ENCODE assay signal across 8 cellular contexts in the genomic region with DNA sequence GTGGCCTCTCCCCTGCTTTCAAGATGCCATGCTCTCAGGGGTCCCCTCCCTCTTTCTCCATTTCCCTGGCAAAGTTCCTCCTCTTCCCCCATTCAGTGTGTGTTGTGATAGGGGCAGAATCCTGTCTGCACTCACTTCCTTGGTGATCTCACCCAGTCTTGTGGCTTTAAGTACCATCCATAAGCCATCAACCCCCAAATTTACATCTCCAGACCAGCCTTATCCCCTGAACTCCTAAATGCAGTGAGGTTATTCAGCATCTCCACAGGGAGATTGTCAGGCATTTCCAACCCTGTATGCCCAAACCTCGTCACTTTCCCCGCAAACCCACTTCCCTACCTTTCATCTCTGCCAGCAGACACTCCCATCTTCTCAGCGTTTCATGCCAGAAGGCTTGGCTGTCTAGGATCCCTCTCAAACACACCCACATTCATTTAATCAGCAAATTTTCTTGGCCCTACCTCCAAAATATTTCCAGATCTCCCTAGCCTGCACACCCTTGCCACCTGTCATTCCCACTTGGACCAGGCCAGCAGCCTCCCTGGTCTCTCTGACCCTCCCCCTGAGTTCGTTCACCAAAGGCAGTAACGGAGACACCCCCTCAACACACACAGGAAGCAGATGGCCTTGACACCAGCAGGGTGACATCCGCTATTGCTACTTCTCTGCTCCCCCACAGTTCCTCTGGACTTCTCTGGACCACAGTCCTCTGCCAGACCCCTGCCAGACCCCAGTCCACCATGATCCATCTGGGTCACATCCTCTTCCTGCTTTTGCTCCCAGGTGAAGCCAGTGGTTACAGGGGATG. TPM values are rescaled to one million over a fixed set of nuclear protein-coding genes. Genes with fewer than 3 reads are reported as not detected.
DNase-seq lines count a peak whose midpoint lies in the region; ATAC-seq, FAIRE-seq and TF ChIP-seq lines count a peak whose summit lies in the region.

A gene with protein sequence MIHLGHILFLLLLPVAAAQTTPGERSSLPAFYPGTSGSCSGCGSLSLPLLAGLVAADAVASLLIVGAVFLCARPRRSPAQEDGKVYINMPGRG (plus strand): TSS at position 676 of the 808 bp plus-strand sequence. CDS start 65 bp downstream, at position 741.

- POLR2A ChIA-PET in naive thymus-derived CD4-positive, alpha-beta T cell (lab: Charles Lee), result interaction anchor here (1.2 to 4.1 kb wide), 7 partner anchors 12 to 92 kb away, joined by 3 to 44 read pairs (median 4); a partner anchor contains a TSS

- peak within 1 kb of the TSS; percentile 72 for H2AFZ ChIP-seq in ACC112 (ENCODE audit: low read length, unreplicated experiment)

- intact Hi-C loops in T-helper 1 cell treated with Interleukin-12 subunit alpha and Interleukin-12 subunit beta and Interleukin-4 antibody, amounts not matched to agents 30 ng/mL and 1 ng/mL, for 36 hours (cut with micrococcal nuclease), result loop anchor here (1.0 to 10.0 kb wide), 2 partner anchors 258 to 687 kb away; no protein-coding TSS in a partner anchor
- intact Hi-C loops in naive thymus-derived CD4-positive, alpha-beta T cell (cut with micrococcal nuclease), result loop anchor here (1.0 to 5.0 kb wide), 3 partner anchors 33 to 690 kb away; a partner anchor contains a TSS

- H3K79me2 ChIP-seq in ACC112 (ENCODE audit: control insufficient read depth, insufficient read depth, low read length, unreplicated experiment), result peaks cover 9% of the 10 kb centered on the region

- no peaks in the 10 kb centered on the region for H3K9me3 ChIP-seq in naive thymus-derived CD4-positive, alpha-beta T cell (ENCODE audit: control insufficient read depth in 2 of 3, low read length in 3 of 3)

- H3K27me3 ChIP-seq in ACC112 (ENCODE audit: insufficient read depth, low read length), result no peaks in the 10 kb centered on the region
- no peaks in the 10 kb centered on the region for H3K27me3 ChIP-seq in naive thymus-derived CD4-positive, alpha-beta T cell (ENCODE audit: control insufficient read depth in 2 of 2, insufficient read depth in 2 of 2, low read length in 2 of 2)

- TF ChIP-seq CTCF in coronary artery (IDR thresholded peaks at IDR 0.05), result no peak
- no peak for TF ChIP-seq CTCF in omental fat pad (IDR thresholded peaks at IDR 0.05)

- peak within 1 kb of the TSS; percentile 92 to 98 (median 97) for H3K27ac Mint-ChIP-seq in naive thymus-derived CD4-positive, alpha-beta T cell

- H3K4me3 Mint-ChIP-seq in naive thymus-derived CD4-positive, alpha-beta T cell, result peak within 1 kb of the TSS; percentile 83 to 100 (median 94)

- peak within 1 kb of the TSS; percentile 64 for H3K4me3 ChIP-seq in ACC112 (ENCODE audit: low read depth, low read length)
- H3K4me3 ChIP-seq in coronary artery, result peak within 1 kb of the TSS; percentile 21
- H3K4me3 ChIP-seq in naive thymus-derived CD4-positive, alpha-beta T cell (ENCODE audit: low read length), result peak within 1 kb of the TSS; percentile 84

- peaks cover 12% of the 10 kb centered on the region for H3K4me1 ChIP-seq in ACC112 (ENCODE audit: control insufficient read depth, insufficient read depth, low read length, unreplicated experiment)
- H3K4me1 ChIP-seq in naive thymus-derived CD4-positive, alpha-beta T cell (ENCODE audit: control insufficient read depth in 2 of 2, insufficient read depth in 2 of 2, low read length in 2 of 2), result peaks cover 38 to 45% of the 10 kb centered on the region in 2 donors

- CTCF ChIA-PET in naive thymus-derived CD4-positive, alpha-beta T cell (lab: Charles Lee), result interaction anchor here (2.2 kb wide), 1 partner anchor 29 kb away, joined by 9 read pairs; no protein-coding TSS in a partner anchor

- H3K27ac ChIP-seq in ACC112 (ENCODE audit: low read depth, low read length), result 0 out of 2 replicates have a peak within 1 kb of the TSS, but pooled peaks have one; percentile 26
- H3K27ac ChIP-seq in coronary artery, result peak within 1 kb of the TSS; percentile 13 to 91
- peak within 1 kb of the TSS; percentile 100 for H3K27ac ChIP-seq in naive thymus-derived CD4-positive, alpha-beta T cell (ENCODE audit: low read depth, low read length)

- ATAC-seq in naive thymus-derived CD4-positive, alpha-beta T cell, result peak; percentile 13
- ATAC-seq in omental fat pad (ENCODE audit: low FRiP score) (no peak), GM21360 (IDR thresholded peaks at IDR 0.05; ENCODE audit: unreplicated experiment) (no peak)

- H3K36me3 ChIP-seq in ACC112 (ENCODE audit: insufficient read depth, low read length), result no peaks in the 10 kb centered on the region
- peaks cover 0 to 13% (median 4%) of the 10 kb centered on the region in 3 experiments for H3K36me3 ChIP-seq in naive thymus-derived CD4-positive, alpha-beta T cell (ENCODE audit: control insufficient read depth in 2 of 3, insufficient read depth in 3 of 3, low read length in 3 of 3)

- peaks cover 35 to 61% (median 49%) of the 10 kb centered on the region in 7 donors for H3K4me1 Mint-ChIP-seq in naive thymus-derived CD4-positive, alpha-beta T cell

- DNase-seq in GM18507 (ENCODE audit: extremely low spot score, insufficient read length, low read depth) (no peak), coronary artery (ENCODE audit: low spot score) (no peak), omental fat pad (ENCODE audit: low spot score) (no peak), retina (no peak)
- DNase-seq in naive thymus-derived CD4-positive, alpha-beta T cell, result peak; percentile 24 to 78 (median 69)

- peaks cover 0 to 14% (median 3%) of the 10 kb centered on the region in 5 donors for H3K36me3 Mint-ChIP-seq in naive thymus-derived CD4-positive, alpha-beta T cell

- H3K27me3 Mint-ChIP-seq in naive thymus-derived CD4-positive, alpha-beta T cell, result no peaks in the 10 kb centered on the region

- peaks cover 0 to 3% (median 0%) of the 10 kb centered on the region in 11 donors for H3K9me3 Mint-ChIP-seq in naive thymus-derived CD4-positive, alpha-beta T cell

- peak; percentile 84 for FAIRE-seq in GM18507 (lab: Jason Lieb, UNC)

RNA-seq across cellular contexts. Expression of the gene that starts here (rescaled TPM):
- 101 and 108 TPM in 2 replicates for total RNA-seq in T-helper 1 cell treated with Interleukin-12 subunit alpha and Interleukin-12 subunit beta and Interleukin-4 antibody, amounts not matched to agents 30 ng/mL and 1 ng/mL, for 36 hours
- 100 to 1,000 TPM in 3 of 5 experiments, 10 to 100 TPM in 2; 57.4 to 117 (median 113) TPM for total RNA-seq in naive thymus-derived CD4-positive, alpha-beta T cell
- 100 to 1,000 TPM; 879 to 895 TPM for polyA plus RNA-seq in naive thymus-derived CD4-positive, alpha-beta T cell
- 10 to 100 TPM in 2 of 4 donors, 1 to 10 TPM in 2; 7.6 to 57.0 (median 13.3) TPM for total RNA-seq in omental fat pad

Comparison
In these comparisons a context has a peak if more than half of its experiments do, and no peak if none do; other contexts are left out.
1. H3K27ac ChIP-seq: peak in every context shown above with its lines; median percentile 100 in naive thymus-derived CD4-positive, alpha-beta T cell; 52 in coronary artery; 26 in ACC112.
2. H3K4me3 ChIP-seq: peak in every context shown above with its lines; median percentile 84 in naive thymus-derived CD4-positive, alpha-beta T cell; 64 in ACC112; 21 in coronary artery.
3. DNase-seq: peak in naive thymus-derived CD4-positive, alpha-beta T cell (9 of 9); none in GM18507 (single experiment), coronary artery (single experiment), omental fat pad (single experiment) and retina (single experiment).